8 cellular contexts compared by ENCODE assay signal in the genomic region with DNA sequence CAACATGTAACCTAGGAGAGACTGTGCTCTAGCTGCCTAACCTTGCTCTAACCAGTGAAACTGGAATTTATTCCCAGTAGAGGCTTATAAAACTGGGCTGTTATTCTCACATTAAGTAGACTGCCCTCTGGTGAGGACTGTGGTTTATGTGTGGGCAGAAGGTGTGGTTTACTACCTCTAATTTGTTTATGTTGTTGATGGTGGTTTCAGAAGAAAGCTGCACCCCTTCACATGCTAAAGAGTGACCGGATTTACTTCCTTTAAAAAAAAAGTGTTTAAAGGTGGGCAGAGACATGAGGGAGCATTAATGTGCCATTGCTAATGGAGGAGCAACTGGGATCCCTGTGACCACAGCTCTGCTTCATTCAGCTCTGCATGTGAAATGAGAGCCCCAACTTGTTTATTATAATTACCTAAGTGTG.
DNase-seq lines count a peak whose midpoint lies in the region; ATAC-seq, FAIRE-seq and TF ChIP-seq lines count a peak whose summit lies in the region.

No MANE protein-coding gene starts in this region.

- H3K4me3 ChIP-seq in LNCaP clone FGC (ENCODE audit: low read depth, low read length) (no peak overlapping the region), epithelial cell of proximal tubule (ENCODE audit: low read depth, low read length) (peak overlapping the region; percentile 25), gastrocnemius medialis (no peak overlapping the region)

- TF ChIP-seq POLR2A in gastrocnemius medialis (IDR thresholded peaks at IDR 0.05) = no peak

- CTCF ChIA-PET in activated CD8-positive, alpha-beta T cell treated with anti-CD3 and anti-CD28 coated beads for 36 hours (lab: Charles Lee) = interaction anchor here (0.6 to 2.6 kb wide), 2 partner anchors 10 to 355 kb away, joined by 3 to 8 read pairs; no protein-coding TSS in a partner anchor

- FAIRE-seq in D721Med (lab: Jason Lieb, UNC) = no peak

- no peaks in the 10 kb centered on the region for H3K36me3 Mint-ChIP-seq in activated CD8-positive, alpha-beta T cell treated with anti-CD3 and anti-CD28 coated beads for 36 hours (ENCODE audit: low read depth)

- intact Hi-C loops in activated CD8-positive, alpha-beta T cell treated with anti-CD3 and anti-CD28 coated beads for 36 hours (cut with micrococcal nuclease) = no loop called here
- intact Hi-C loops in gastrocnemius medialis (cut with DNase I; ENCODE audit: low total_unique reads) = no loop called here

- H3K4me1 Mint-ChIP-seq in activated CD8-positive, alpha-beta T cell treated with anti-CD3 and anti-CD28 coated beads for 36 hours (ENCODE audit: low read depth) = no peaks in the 10 kb centered on the region

- no peaks in the 10 kb centered on the region for H3K27me3 ChIP-seq in gastrocnemius medialis

- H3K27ac Mint-ChIP-seq in activated CD8-positive, alpha-beta T cell treated with anti-CD3 and anti-CD28 coated beads for 36 hours = no peak overlapping the region

- DNase-seq in D721Med (ENCODE audit: insufficient read length, low spot score) = no peak
- DNase-seq in LNCaP clone FGC (ENCODE audit: low read depth) = peak; percentile 39
- peak; percentile 30 for DNase-seq in epithelial cell of proximal tubule (ENCODE audit: low read depth)
- no peak for DNase-seq in activated CD8-positive, alpha-beta T cell treated with anti-CD3 and anti-CD28 coated beads for 36 hours
- DNase-seq in pons (ENCODE audit: low spot score) = no peak
- no peak for DNase-seq in gastrocnemius medialis
- no peak for DNase-seq in activated T-cell treated with anti-CD3 and anti-CD28 coated beads, Interleukin-2, amount 50 U/mL, for 48 hours

- no peaks in the 10 kb centered on the region for H3K4me1 ChIP-seq in gastrocnemius medialis

- peak overlapping the region in 1 of 4 donors; percentile 29 for H3K27ac ChIP-seq in gastrocnemius medialis

- H3K9me3 ChIP-seq in gastrocnemius medialis = no peaks in the 10 kb centered on the region

- ATAC-seq in GM21529 (IDR thresholded peaks at IDR 0.05; ENCODE audit: unreplicated experiment) (peak; percentile 90), gastrocnemius medialis (no peak)
- ATAC-seq in activated CD8-positive, alpha-beta T cell treated with anti-CD3 and anti-CD28 coated beads for 36 hours = no peak

- H3K9me3 Mint-ChIP-seq in activated CD8-positive, alpha-beta T cell treated with anti-CD3 and anti-CD28 coated beads for 36 hours = no peaks in the 10 kb centered on the region

- in situ Hi-C loops in gastrocnemius medialis (cut with MboI; ENCODE audit: low sequenced_read_pairs in 4 of 4) = no loop called here

- H3K4me3 Mint-ChIP-seq in activated CD8-positive, alpha-beta T cell treated with anti-CD3 and anti-CD28 coated beads for 36 hours = no peak overlapping the region

- peak; percentile 16 for TF ChIP-seq CTCF in D721Med (IDR thresholded peaks at IDR 0.05; ENCODE audit: insufficient read depth, missing control alignments)
- peak; percentile 66 for TF ChIP-seq CTCF in LNCaP clone FGC (IDR thresholded peaks at IDR 0.05; ENCODE audit: control insufficient read depth, extremely low read depth, insufficient read depth)
- peak; percentile 49 for TF ChIP-seq CTCF in epithelial cell of proximal tubule (conservative IDR thresholded peaks at IDR 0.05; ENCODE audit: low read depth, low read length)
- no peak for TF ChIP-seq CTCF in activated CD8-positive, alpha-beta T cell treated with anti-CD3 and anti-CD28 coated beads for 36 hours (IDR thresholded peaks at IDR 0.05)
- no peak for TF ChIP-seq CTCF in gastrocnemius medialis (IDR thresholded peaks at IDR 0.05 in 4 of 5, conservative IDR thresholded peaks at IDR 0.05 in 1 of 5)

- no peaks in the 10 kb centered on the region for H3K36me3 ChIP-seq in gastrocnemius medialis

- H3K27me3 Mint-ChIP-seq in activated CD8-positive, alpha-beta T cell treated with anti-CD3 and anti-CD28 coated beads for 36 hours = peaks cover 6% of the 10 kb centered on the region

- POLR2A ChIA-PET in activated CD8-positive, alpha-beta T cell treated with anti-CD3 and anti-CD28 coated beads for 36 hours (lab: Charles Lee) = no interaction called here

Comparison
In these comparisons a context has a peak if more than half of its experiments do, and no peak if none do; other contexts are left out.
1. DNase-seq: peak in LNCaP clone FGC (single experiment) and epithelial cell of proximal tubule (single experiment); none in D721Med (single experiment), activated CD8-positive, alpha-beta T cell treated with anti-CD3 and anti-CD28 coated beads for 36 hours (single experiment), pons (single experiment), gastrocnemius medialis (0 of 2) and activated T-cell treated with anti-CD3 and anti-CD28 coated beads, Interleukin-2, amount 50 U/mL, for 48 hours (0 of 2).
2. CTCF ChIP-seq: peak in D721Med (single experiment), LNCaP clone FGC (single experiment) and epithelial cell of proximal tubule (single experiment); none in activated CD8-positive, alpha-beta T cell treated with anti-CD3 and anti-CD28 coated beads for 36 hours (single experiment) and gastrocnemius medialis (0 of 5).